ENCODE assay signal across 23 cellular contexts in the genomic region with DNA sequence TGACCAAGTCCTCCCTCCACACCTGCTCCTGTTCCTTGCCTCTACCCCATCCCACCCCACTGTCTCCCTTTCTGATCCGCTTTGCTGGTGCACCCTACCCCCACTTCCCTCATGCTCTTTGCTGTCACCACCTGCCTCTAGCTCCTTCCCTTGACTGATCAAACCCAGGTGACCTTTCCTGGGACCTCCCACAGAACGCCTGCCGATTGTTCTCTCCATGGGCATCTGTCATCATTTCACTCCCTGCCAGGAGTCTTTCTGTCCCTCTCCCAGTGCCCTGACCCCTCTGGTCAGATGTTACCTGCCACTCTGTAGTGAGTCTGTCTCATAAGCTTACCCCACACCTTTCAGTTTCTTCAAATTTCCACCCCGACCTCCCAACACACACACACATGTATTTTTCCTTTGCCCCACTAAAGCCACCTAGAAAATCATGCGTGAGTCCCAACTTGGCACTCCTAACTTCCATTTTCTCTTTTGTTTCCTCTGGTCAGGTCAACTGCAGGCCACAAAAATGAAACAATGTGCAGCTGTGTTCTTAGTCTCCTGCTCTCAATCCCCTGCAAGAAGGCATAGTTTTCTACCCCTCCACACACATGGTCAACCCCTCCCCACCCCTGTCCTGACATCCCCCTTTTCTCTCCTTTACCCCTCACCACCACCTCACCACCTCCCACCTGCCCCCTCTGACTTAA.
DNase-seq lines count a peak whose midpoint lies in the region; ATAC-seq and TF ChIP-seq lines count a peak whose summit lies in the region.
"Had no signal": no experiment of that assay in that cellular context is flagged by ENCODE, and none has a peak within 500 bp of the region (broad histone marks: within the 10 kb centered on the region; RNA-seq: fewer than 3 reads in every experiment).

No MANE protein-coding gene starts in this region.

- H3K4me1 Mint-ChIP-seq in memory B cell: peaks cover 10% of the 10 kb centered on the region

- no peaks in the 10 kb centered on the region for H3K36me3 ChIP-seq in Peyer's patch
- H3K36me3 ChIP-seq: esophagus squamous epithelium, neural progenitor cell, prostate gland, thyroid gland had no signal

- no peak overlapping the region for H3K4me3 ChIP-seq in AG10803 (ENCODE audit: low read length)
- no peak overlapping the region for H3K4me3 ChIP-seq in GM12865 (ENCODE audit: low read depth, low read length)
- no peak overlapping the region for H3K4me3 ChIP-seq in Peyer's patch
- H3K4me3 ChIP-seq: esophagus squamous epithelium, neural progenitor cell, prostate gland, thyroid gland had no signal

- H3K9me3 Mint-ChIP-seq in memory B cell: peaks cover 1% of the 10 kb centered on the region
- H3K9me3 Mint-ChIP-seq: activated naive CD4-positive, alpha-beta T cell treated with anti-CD3 and anti-CD28 coated beads for 36 hours; neural progenitor cell had no signal

- no peaks in the 10 kb centered on the region for H3K4me1 ChIP-seq in Peyer's patch
- H3K4me1 ChIP-seq: esophagus squamous epithelium, neural progenitor cell, prostate gland, thyroid gland had no signal

- H3K36me3 Mint-ChIP-seq in memory B cell: peaks cover 17% of the 10 kb centered on the region
- H3K36me3 Mint-ChIP-seq: neural progenitor cell had no signal

- H3K27me3 Mint-ChIP-seq in memory B cell: no peaks in the 10 kb centered on the region

- no peak overlapping the region for H3K27ac ChIP-seq in Peyer's patch
- H3K27ac ChIP-seq: esophagus squamous epithelium, neural progenitor cell, prostate gland, thyroid gland had no signal

- TF ChIP-seq POLR2A in Peyer's patch (IDR thresholded peaks at IDR 0.05): no peak

- ATAC-seq in memory B cell (ENCODE audit: low read depth): no peak
- ATAC-seq: stimulated activated naive CD8-positive, alpha-beta T cell treated with anti-CD3 and anti-CD28 coated beads, Interleukin-15, Interleukin-2, amounts not matched to agents 100 U/mL and 50 U/mL, for 24 hours had no signal

- no peak overlapping the region for H3K4me3 Mint-ChIP-seq in memory B cell
- H3K4me3 Mint-ChIP-seq: activated naive CD4-positive, alpha-beta T cell treated with anti-CD3 and anti-CD28 coated beads for 36 hours; neural progenitor cell had no signal

- peak; percentile 36 for DNase-seq in AG10803 (ENCODE audit: low read depth)
- peak; percentile 18 for DNase-seq in GM12865 (ENCODE audit: low read depth)
- DNase-seq in dermis blood vessel endothelial cell: peak; percentile 81
- no peak for DNase-seq in memory B cell (ENCODE audit: low spot score in 2 of 2)
- no peak for DNase-seq in AG08395 (ENCODE audit: low spot score)
- DNase-seq in Peyer's patch: no peak
- no peak for DNase-seq in HT-29 (ENCODE audit: low spot score)
- no peak for DNase-seq in effector CD4-positive, alpha-beta T cell
- DNase-seq: activated naive CD4-positive, alpha-beta T cell treated with anti-CD3 and anti-CD28 coated beads for 36 hours; AML-193; cerebellar nuclear complex; DMS79 treated with DMSO at 0.1 percent for 48 hours; effector memory CD4-positive, alpha-beta T cell; esophagus squamous epithelium; Karpas-422; NCI-H1694 treated with DMSO at 0.1 percent for 48 hours; NCI-H526; small intestine; stimulated activated CD4-positive, alpha-beta T cell treated with anti-CD3 and anti-CD28 coated beads, Interleukin-2, amount 100 ng/mL, for 24 hours; stimulated activated naive CD8-positive, alpha-beta T cell treated with anti-CD3 and anti-CD28 coated beads, Interleukin-15, Interleukin-2, amounts not matched to agents 100 U/mL and 50 U/mL, for 24 hours; thyroid gland had no signal

- no peaks in the 10 kb centered on the region for H3K9me3 ChIP-seq in Peyer's patch
- H3K9me3 ChIP-seq: esophagus squamous epithelium, prostate gland, thyroid gland had no signal

- peak overlapping the region; percentile 9 for H3K27ac Mint-ChIP-seq in memory B cell
- H3K27ac Mint-ChIP-seq: activated naive CD4-positive, alpha-beta T cell treated with anti-CD3 and anti-CD28 coated beads for 36 hours; neural progenitor cell had no signal

- TF ChIP-seq CTCF in AG10803 (conservative IDR thresholded peaks at IDR 0.05; ENCODE audit: low read length) (no peak), GM12865 (IDR thresholded peaks at IDR 0.05; ENCODE audit: insufficient read depth, low read depth, low read length, missing control alignments) (no peak), Peyer's patch (IDR thresholded peaks at IDR 0.05) (no peak)

- no peaks in the 10 kb centered on the region for H3K27me3 ChIP-seq in Peyer's patch
- H3K27me3 ChIP-seq: esophagus squamous epithelium, neural progenitor cell, thyroid gland had no signal

Comparison
In these comparisons a context has a peak if more than half of its experiments do, and no peak if none do; other contexts are left out.
1. DNase-seq: peak in AG10803 (single experiment), GM12865 (single experiment) and dermis blood vessel endothelial cell (single experiment); none in memory B cell (0 of 2), AG08395 (single experiment), Peyer's patch (0 of 3), HT-29 (single experiment) and effector CD4-positive, alpha-beta T cell (single experiment).